26 cellular contexts compared by ENCODE assay signal in genomic region chr19:7982651-7983099, GRCh38. TPM values are rescaled to one million over a fixed set of nuclear protein-coding genes. Genes with fewer than 3 reads are reported as not detected.
DNase-seq lines count a peak whose midpoint lies in the region; ATAC-seq and TF ChIP-seq lines count a peak whose summit lies in the region.
"Had no signal": no experiment of that assay in that cellular context is flagged by ENCODE, and none has a peak within 500 bp of the region (broad histone marks: within the 10 kb centered on the region; RNA-seq: fewer than 3 reads in every experiment).

No MANE protein-coding gene starts in this region.

- no peaks in the 10 kb centered on the region for H3K27me3 ChIP-seq in adrenal gland
- H3K27me3 ChIP-seq in heart right ventricle: no peaks in the 10 kb centered on the region
- H3K27me3 ChIP-seq in muscle layer of duodenum (ENCODE audit: low read depth, low read length): no peaks in the 10 kb centered on the region
- no peaks in the 10 kb centered on the region for H3K27me3 ChIP-seq in upper lobe of right lung
- H3K27me3 ChIP-seq: BLaER1 treated with 17β-estradiol and CSF1 and Interleukin-3, amounts not matched to agents 10 nM and 100 nM; colonic mucosa; MG63; SJSA1 had no signal

- H3K27ac ChIP-seq in adrenal gland (peak overlapping the region in 1 of 5 donors; percentile 50), heart right ventricle (peak overlapping the region; percentile 48 to 84 (median 63)), muscle layer of duodenum (ENCODE audit: low read length) (peak overlapping the region; percentile 36), upper lobe of right lung (peak overlapping the region; percentile 63)
- H3K27ac ChIP-seq: colonic mucosa, SJSA1 had no signal

- H3K4me3 Mint-ChIP-seq in natural killer cell: no peak overlapping the region
- H3K4me3 Mint-ChIP-seq: activated CD8-positive, alpha-beta T cell treated with anti-CD3 and anti-CD28 coated beads for 36 hours; activated T-helper 17 cell treated with anti-CD3 and anti-CD28 coated beads, Interleukin-2, amount 50 U/mL, for 72 hours; effector memory CD8-positive, alpha-beta T cell; stimulated activated naive CD8-positive, alpha-beta T cell treated with anti-CD3 and anti-CD28 coated beads, Interleukin-15, amount 100 ng/mL, for 72 hours; T-cell had no signal

- H3K27me3 Mint-ChIP-seq in natural killer cell (ENCODE audit: low read depth in 2 of 2): no peaks in the 10 kb centered on the region
- H3K27me3 Mint-ChIP-seq: activated CD8-positive, alpha-beta T cell treated with anti-CD3 and anti-CD28 coated beads for 36 hours; activated T-helper 17 cell treated with anti-CD3 and anti-CD28 coated beads, Interleukin-2, amount 50 U/mL, for 72 hours; effector memory CD8-positive, alpha-beta T cell; stimulated activated naive CD8-positive, alpha-beta T cell treated with anti-CD3 and anti-CD28 coated beads, Interleukin-15, amount 100 ng/mL, for 72 hours; T-cell had no signal

- no peaks in the 10 kb centered on the region for H3K9me3 Mint-ChIP-seq in natural killer cell
- H3K9me3 Mint-ChIP-seq: activated CD8-positive, alpha-beta T cell treated with anti-CD3 and anti-CD28 coated beads for 36 hours; activated T-helper 17 cell treated with anti-CD3 and anti-CD28 coated beads, Interleukin-2, amount 50 U/mL, for 72 hours; effector memory CD8-positive, alpha-beta T cell; stimulated activated naive CD8-positive, alpha-beta T cell treated with anti-CD3 and anti-CD28 coated beads, Interleukin-15, amount 100 ng/mL, for 72 hours; T-cell had no signal

- no peak overlapping the region for H3K4me3 ChIP-seq in adrenal gland
- H3K4me3 ChIP-seq in heart right ventricle: no peak overlapping the region
- H3K4me3 ChIP-seq in muscle layer of duodenum (ENCODE audit: low read depth in 1 of 2, low read length in 2 of 2): no peak overlapping the region
- no peak overlapping the region for H3K4me3 ChIP-seq in upper lobe of right lung
- H3K4me3 ChIP-seq: BLaER1 treated with 17β-estradiol and CSF1 and Interleukin-3, amounts not matched to agents 10 nM and 100 nM; colonic mucosa; MG63; SJSA1 had no signal

- no peak for TF ChIP-seq CTCF in adrenal gland (IDR thresholded peaks at IDR 0.05)
- TF ChIP-seq CTCF in heart right ventricle (IDR thresholded peaks at IDR 0.05): no peak
- TF ChIP-seq CTCF in upper lobe of right lung (IDR thresholded peaks at IDR 0.05): no peak
- TF ChIP-seq CTCF in natural killer cell (IDR thresholded peaks at IDR 0.05): no peak

- peaks cover 9 to 23% of the 10 kb centered on the region in 2 donors for H3K4me1 ChIP-seq in adrenal gland (replicated peaks in 1 of 2)
- peaks cover 6 to 64% (median 35%) of the 10 kb centered on the region in 9 donors for H3K4me1 ChIP-seq in heart right ventricle
- peaks cover 0 to 12% of the 10 kb centered on the region in 2 donors for H3K4me1 ChIP-seq in muscle layer of duodenum (ENCODE audit: control insufficient read depth in 1 of 2, insufficient read depth in 2 of 2, low read length in 2 of 2)
- peaks cover 17% of the 10 kb centered on the region for H3K4me1 ChIP-seq in upper lobe of right lung
- H3K4me1 ChIP-seq: colonic mucosa had no signal

- peaks cover 0 to 54% of the 10 kb centered on the region in 2 donors for H3K36me3 ChIP-seq in adrenal gland (replicated peaks in 1 of 2)
- H3K36me3 ChIP-seq in heart right ventricle: peaks cover 0 to 100% (median 34%) of the 10 kb centered on the region in 9 donors
- peaks cover 55 to 79% of the 10 kb centered on the region in 2 donors for H3K36me3 ChIP-seq in muscle layer of duodenum (ENCODE audit: control insufficient read depth in 1 of 2, insufficient read depth in 2 of 2, low read length in 2 of 2)
- H3K36me3 ChIP-seq in upper lobe of right lung: peaks cover 60% of the 10 kb centered on the region

- peak; percentile 45 to 83 (median 64) for DNase-seq in adrenal gland
- DNase-seq in heart right ventricle: no peak
- no peak for DNase-seq in upper lobe of right lung
- no peak for DNase-seq in natural killer cell
- DNase-seq in NCI-H1048 (lab: John Stamatoyannopoulos, UW): no peak
- no peak for DNase-seq in OCI-M2 (lab: John Stamatoyannopoulos, UW; ENCODE audit: unreplicated experiment)
- DNase-seq: activated CD8-positive, alpha-beta T cell treated with anti-CD3 and anti-CD28 coated beads for 36 hours; activated naive CD4-positive, alpha-beta T cell treated with anti-CD3 and anti-CD28 coated beads, Interleukin-2, amount 50 U/mL, for 16 hours; amygdala; colonic mucosa; COR-L47; DMS53; effector memory CD8-positive, alpha-beta T cell; islet precursor cell; KG1; MG63; NCI-H2081; NCI-H2227 treated with DMSO at 0.1 percent for 48 hours; NCI-H69; stimulated activated naive CD8-positive, alpha-beta T cell treated with anti-CD3 and anti-CD28 coated beads, Interleukin-15, amount 100 ng/mL, for 72 hours; T-cell had no signal

- H3K27ac Mint-ChIP-seq in natural killer cell: no peak overlapping the region
- H3K27ac Mint-ChIP-seq: activated CD8-positive, alpha-beta T cell treated with anti-CD3 and anti-CD28 coated beads for 36 hours; activated T-helper 17 cell treated with anti-CD3 and anti-CD28 coated beads, Interleukin-2, amount 50 U/mL, for 72 hours; effector memory CD8-positive, alpha-beta T cell; T-cell had no signal

- peak in 7 of 8 donors; percentile 26 to 77 (median 55) for ATAC-seq in heart right ventricle
- ATAC-seq in upper lobe of right lung: no peak
- no peak for ATAC-seq in natural killer cell
- ATAC-seq: activated CD8-positive, alpha-beta T cell treated with anti-CD3 and anti-CD28 coated beads for 36 hours; activated T-helper 17 cell treated with anti-CD3 and anti-CD28 coated beads, Interleukin-2, amount 50 U/mL, for 72 hours; effector memory CD8-positive, alpha-beta T cell; esophagus mucosa; stimulated activated naive CD8-positive, alpha-beta T cell treated with anti-CD3 and anti-CD28 coated beads, Interleukin-15, amount 100 ng/mL, for 72 hours; T-cell had no signal

- H3K4me1 Mint-ChIP-seq in natural killer cell: peaks cover 9 to 16% of the 10 kb centered on the region in 2 donors

- TF ChIP-seq POLR2A in adrenal gland (IDR thresholded peaks at IDR 0.05): no peak

- no peaks in the 10 kb centered on the region for H3K9me3 ChIP-seq in adrenal gland (replicated peaks in 1 of 3)
- H3K9me3 ChIP-seq in heart right ventricle: no peaks in the 10 kb centered on the region
- no peaks in the 10 kb centered on the region for H3K9me3 ChIP-seq in muscle layer of duodenum (ENCODE audit: control insufficient read depth in 1 of 2, low read length in 2 of 2)
- no peaks in the 10 kb centered on the region for H3K9me3 ChIP-seq in upper lobe of right lung
- H3K9me3 ChIP-seq: BLaER1 treated with 17β-estradiol and CSF1 and Interleukin-3, amounts not matched to agents 10 nM and 100 nM; colonic mucosa; MG63; SJSA1 had no signal

- WGBS in adrenal gland, 4 donors: 41 to 66% (median 46%) methylated on average over 20 to 21 of the region's 21 CpGs
- 44% methylated on average over 21 of the region's 21 CpGs for WGBS in heart right ventricle, 2 donors

- intact Hi-C loops in adrenal gland (cut with DNase I) (no loop called here), heart right ventricle (cut with DNase I) (no loop called here), upper lobe of right lung (cut with DNase I) (no loop called here), natural killer cell (cut with micrococcal nuclease) (no loop called here)

- H3K36me3 Mint-ChIP-seq in natural killer cell: no peaks in the 10 kb centered on the region

RNA-seq across cellular contexts. Expression of gene ELAVL1, which starts 22.8 kb away (rescaled TPM):
- total RNA-seq in adrenal gland (10 to 100 TPM; 16.8 to 78.9 (median 67.5) TPM), heart right ventricle (10 to 100 TPM; 44.2 to 60.1 (median 55.3) TPM), upper lobe of right lung (65.9 TPM), natural killer cell (10 to 100 TPM; 36.9 to 43.9 (median 43.8) TPM)
- polyA plus RNA-seq in adrenal gland (10 to 100 TPM; 12.8 to 53.5 (median 15.9) TPM), heart right ventricle (10 to 100 TPM; 11.6 to 31.7 TPM)

RNA-seq across cellular contexts. Expression of gene TIMM44, which starts 39.2 kb away (rescaled TPM):
- 10 to 100 TPM; 50.6 to 88.2 (median 60.8) TPM for total RNA-seq in adrenal gland
- 100 to 1,000 TPM in 2 of 3 donors, 10 to 100 TPM in 1; 58.3 to 218 (median 183) TPM for polyA plus RNA-seq in adrenal gland
- total RNA-seq in heart right ventricle: 10 to 100 TPM; 54.9 to 97.5 (median 71.4) TPM
- 100 to 1,000 TPM; 110 to 188 TPM for polyA plus RNA-seq in heart right ventricle
- 49.8 TPM for total RNA-seq in upper lobe of right lung
- total RNA-seq in natural killer cell: 100 to 1,000 TPM in 1 of 3 donors, 10 to 100 TPM in 2; 83.3 to 116 (median 89.4) TPM

RNA-seq across cellular contexts. Expression of gene CTXN1, which starts 56.7 kb away (rescaled TPM):
- total RNA-seq in adrenal gland (10 to 100 TPM in 5 of 8 donors, 1 to 10 TPM in 3; 2.4 to 17.9 (median 10.7) TPM), heart right ventricle (under 1 TPM in 6 of 10 donors, not detected in 4; 0.18 to 0.44 (median 0.24) TPM), upper lobe of right lung (1.2 TPM), natural killer cell (under 1 TPM in 1 of 3 donors, not detected in 2; 0.39 TPM)
- polyA plus RNA-seq in adrenal gland (10 to 100 TPM in 2 of 3 donors, not detected in 1; 10.4 to 12.2 TPM), heart right ventricle (under 1 TPM in 1 of 2 donors, not detected in 1; 0.74 TPM)
- total RNA-seq: esophagus mucosa, SJSA1 had no signal

Comparison
In these comparisons a context has a peak if more than half of its experiments do, and no peak if none do; other contexts are left out.
1. DNase-seq: peak in adrenal gland (7 of 7); none in heart right ventricle (0 of 2), upper lobe of right lung (single experiment), natural killer cell (single experiment), NCI-H1048 (single experiment) and OCI-M2 (single experiment).
2. ATAC-seq: peak in heart right ventricle (7 of 8); none in upper lobe of right lung (single experiment) and natural killer cell (0 of 3).